ENCODE assay signal across 1 cellular context in genomic region chr12:96906849-96907664, GRCh38.
TF ChIP-seq lines count a peak whose summit lies in the region.

NEDD1 (plus strand) TSS chr12:96907257; CDS start chr12:96909760, 2,503 bp downstream.

TF ChIP-seq in HepG2, 621 proteins besides CTCF, POLR2A, EP300 and RAD21 (continued from another document and continues in another):
- no peak; the same call in 1 of the 2 replicates for TF ChIP-seq IKZF5 (CRISPR knock-in tag; IDR thresholded peaks at IDR 0.05)
- peak; percentile 69; the same call in 1 of the 2 replicates for TF ChIP-seq IRX3 (CRISPR knock-in tag; IDR thresholded peaks at IDR 0.05; ENCODE audit: borderline replicate concordance, low read depth)
- TF ChIP-seq XBP1 (CRISPR knock-in tag; IDR thresholded peaks at IDR 0.05) = peak; percentile 49; the same call in 1 of the 2 replicates
- no peak for TF ChIP-seq ZNF549 (CRISPR knock-in tag; IDR thresholded peaks at IDR 0.05)
- peak; percentile 48; the same call in 1 of the 2 replicates for TF ChIP-seq KDM5B (CRISPR knock-in tag; IDR thresholded peaks at IDR 0.05; ENCODE audit: borderline replicate concordance)
- no peak for TF ChIP-seq ZNF136 (CRISPR knock-in tag; IDR thresholded peaks at IDR 0.05; ENCODE audit: low read depth)
- peak; percentile 41 for TF ChIP-seq FOXA3 (CRISPR knock-in tag; IDR thresholded peaks at IDR 0.05)
- peak; percentile 87; the same call in 1 of the 2 replicates for TF ChIP-seq CHD4 (IDR thresholded peaks at IDR 0.05; ENCODE audit: borderline replicate concordance, low read length)
- 0 out of 2 replicates have a peak, but pooled peaks have one; percentile 4 for TF ChIP-seq RERE (CRISPR knock-in tag; IDR thresholded peaks at IDR 0.05; ENCODE audit: low read depth)
- TF ChIP-seq ZNF816 (CRISPR knock-in tag; IDR thresholded peaks at IDR 0.05; ENCODE audit: borderline replicate concordance) = no peak
- peak; percentile 79 for TF ChIP-seq ZNF772 (CRISPR knock-in tag; IDR thresholded peaks at IDR 0.05)
- TF ChIP-seq SPEN (CRISPR knock-in tag; IDR thresholded peaks at IDR 0.05; ENCODE audit: low read depth) = peak; percentile 51; the same call in 1 of the 2 replicates
- peak; percentile 44; the same call in 1 of the 2 replicates for TF ChIP-seq FOXK1 (CRISPR knock-in tag; IDR thresholded peaks at IDR 0.05; ENCODE audit: borderline replicate concordance, low read depth)
- 0 out of 2 replicates have a peak, but pooled peaks have one; percentile 21 for TF ChIP-seq ZNF225 (CRISPR knock-in tag; IDR thresholded peaks at IDR 0.05)
- TF ChIP-seq GMEB2 (CRISPR knock-in tag; IDR thresholded peaks at IDR 0.05; ENCODE audit: low read depth) = peak; percentile 57; the same call in 1 of the 2 replicates
- peak; percentile 98 for TF ChIP-seq ZNF3 (CRISPR knock-in tag; IDR thresholded peaks at IDR 0.05)
- peak; percentile 87 for TF ChIP-seq ZBTB10 (CRISPR knock-in tag; IDR thresholded peaks at IDR 0.05; ENCODE audit: borderline replicate concordance)
- TF ChIP-seq CBFB (CRISPR knock-in tag; IDR thresholded peaks at IDR 0.05) = peak; percentile 63
- TF ChIP-seq ZHX2 (IDR thresholded peaks at IDR 0.05; ENCODE audit: low read depth) = peak; percentile 73
- TF ChIP-seq ZHX2 (CRISPR knock-in tag; IDR thresholded peaks at IDR 0.05; ENCODE audit: borderline replicate concordance) = no peak
- TF ChIP-seq BRD4 (CRISPR knock-in tag; IDR thresholded peaks at IDR 0.05) = no peak
- peak; percentile 75 for TF ChIP-seq ZSCAN31 (CRISPR knock-in tag; IDR thresholded peaks at IDR 0.05; ENCODE audit: low read depth)
- TF ChIP-seq TBX2 (CRISPR knock-in tag; IDR thresholded peaks at IDR 0.05; ENCODE audit: borderline replicate concordance) = peak; percentile 78; the same call in 1 of the 2 replicates
- peak; percentile 87 for TF ChIP-seq NR2C2 (CRISPR knock-in tag; IDR thresholded peaks at IDR 0.05; ENCODE audit: borderline replicate concordance)
- TF ChIP-seq MXD4 (CRISPR knock-in tag; IDR thresholded peaks at IDR 0.05) = peak; percentile 62; the same call in 1 of the 2 replicates
- TF ChIP-seq ZBTB7B (CRISPR knock-in tag; IDR thresholded peaks at IDR 0.05) = peak; percentile 40; the same call in 1 of the 2 replicates
- TF ChIP-seq ISX (CRISPR knock-in tag; conservative IDR thresholded peaks at IDR 0.05) = no peak
- TF ChIP-seq NFAT5 (CRISPR knock-in tag; IDR thresholded peaks at IDR 0.05) = peak; percentile 51; the same call in 1 of the 2 replicates
- TF ChIP-seq ISL2 (CRISPR knock-in tag; IDR thresholded peaks at IDR 0.05) = peak; percentile 56; the same call in 1 of the 2 replicates
- peak; percentile 67; the same call in 1 of the 2 replicates for TF ChIP-seq ERF (CRISPR knock-in tag; IDR thresholded peaks at IDR 0.05)
- TF ChIP-seq ZNF367 (CRISPR knock-in tag; IDR thresholded peaks at IDR 0.05; ENCODE audit: borderline replicate concordance) = no peak
- TF ChIP-seq SNAI1 (CRISPR knock-in tag; IDR thresholded peaks at IDR 0.05; ENCODE audit: borderline replicate concordance) = no peak
- TF ChIP-seq ZNF205 (CRISPR knock-in tag; IDR thresholded peaks at IDR 0.05) = peak; percentile 13; the same call in 1 of the 2 replicates
- peak; percentile 88 for TF ChIP-seq KAT8 (CRISPR knock-in tag; IDR thresholded peaks at IDR 0.05)
- TF ChIP-seq GLI4 (CRISPR knock-in tag; IDR thresholded peaks at IDR 0.05; ENCODE audit: borderline replicate concordance) = peak; percentile 62; the same call in 1 of the 2 replicates
- 0 out of 2 replicates have a peak, but pooled peaks have one; percentile 30 for TF ChIP-seq ZBTB20 (CRISPR knock-in tag; IDR thresholded peaks at IDR 0.05; ENCODE audit: borderline replicate concordance, low read depth)
